ENCODE assay signal across 8 cellular contexts in the genomic region with DNA sequence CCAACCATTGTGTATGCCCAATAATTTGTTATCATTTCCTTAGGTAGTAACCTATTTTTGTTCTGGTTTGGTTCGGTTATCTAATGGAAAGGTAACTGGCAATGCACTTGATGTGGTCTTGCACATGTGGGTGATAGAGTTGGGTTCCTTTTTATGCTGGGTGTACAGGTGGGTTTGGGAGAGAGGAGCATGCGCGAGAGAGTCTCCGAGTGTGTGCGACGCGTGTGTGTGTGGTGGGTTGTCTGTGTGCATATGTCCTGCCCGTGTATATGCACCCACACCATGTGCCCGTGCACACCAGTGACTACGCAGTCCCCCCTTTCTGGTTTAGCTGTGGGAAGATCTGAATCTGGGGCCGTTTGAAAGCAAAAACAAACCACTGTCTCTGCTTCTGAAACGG.
DNase-seq lines count a peak whose midpoint lies in the region; ATAC-seq and TF ChIP-seq lines count a peak whose summit lies in the region.

No MANE protein-coding gene starts in this region.

- H3K4me3 ChIP-seq in BE2C (ENCODE audit: low read depth, low read length) (peak overlapping the region; percentile 29; the same call in 1 of the 2 replicates), gastrocnemius medialis (no peak overlapping the region), mucosa of descending colon (no peak overlapping the region)

- H3K27ac Mint-ChIP-seq in activated CD8-positive, alpha-beta memory T cell treated with anti-CD3 and anti-CD28 coated beads, Interleukin-2, amount 10 ng/mL, durations not matched to agents 7 days and 5 days, result peak overlapping the region; percentile 91
- peak overlapping the region; percentile 81 for H3K27ac Mint-ChIP-seq in mesothelial cell of epicardium

- TF ChIP-seq CTCF in BE2C (IDR thresholded peaks at IDR 0.05; ENCODE audit: low read depth, low read length) (no peak), mesothelial cell of epicardium (IDR thresholded peaks at IDR 0.05; ENCODE audit: unreplicated experiment) (no peak), gastrocnemius medialis (IDR thresholded peaks at IDR 0.05 in 4 of 5, conservative IDR thresholded peaks at IDR 0.05 in 1 of 5) (no peak), mucosa of descending colon (IDR thresholded peaks at IDR 0.05) (no peak)

- intact Hi-C loops in gastrocnemius medialis (cut with DNase I; ENCODE audit: low total_unique reads), result no loop called here
- intact Hi-C loops in mucosa of descending colon (cut with DNase I, micrococcal nuclease), result no loop called here

- in situ Hi-C loops in gastrocnemius medialis (cut with MboI; ENCODE audit: low sequenced_read_pairs in 4 of 4), result no loop called here

- CTCF ChIA-PET in activated CD8-positive, alpha-beta memory T cell treated with anti-CD3 and anti-CD28 coated beads, Interleukin-2, amount 10 ng/mL, durations not matched to agents 7 days and 5 days (lab: Charles Lee), result interaction anchor here (1.4 to 4.4 kb wide), 5 partner anchors 9 to 198 kb away, joined by 3 to 23 read pairs (median 7); partner anchors contain the start of gene TULP3

- no peaks in the 10 kb centered on the region for H3K4me1 ChIP-seq in BE2C
- H3K4me1 ChIP-seq in gastrocnemius medialis, result no peaks in the 10 kb centered on the region
- H3K4me1 ChIP-seq in mucosa of descending colon (ENCODE audit: low read depth), result peaks cover 5% of the 10 kb centered on the region

- H3K36me3 ChIP-seq in BE2C (no peaks in the 10 kb centered on the region), gastrocnemius medialis (no peaks in the 10 kb centered on the region), mucosa of descending colon (ENCODE audit: low read depth) (no peaks in the 10 kb centered on the region)

- no peak overlapping the region for H3K27ac ChIP-seq in gastrocnemius medialis
- no peak overlapping the region for H3K27ac ChIP-seq in caudate nucleus (ENCODE audit: low read depth, low read length)

- H3K27me3 ChIP-seq in BE2C, result peaks cover 57% of the 10 kb centered on the region
- peaks cover 11 to 36% (median 31%) of the 10 kb centered on the region in 3 donors for H3K27me3 ChIP-seq in gastrocnemius medialis

- peaks cover 16% of the 10 kb centered on the region for H3K27me3 Mint-ChIP-seq in activated CD8-positive, alpha-beta memory T cell treated with anti-CD3 and anti-CD28 coated beads, Interleukin-2, amount 10 ng/mL, durations not matched to agents 7 days and 5 days
- H3K27me3 Mint-ChIP-seq in mesothelial cell of epicardium (ENCODE audit: low read depth), result peaks cover 9% of the 10 kb centered on the region

- TF ChIP-seq POLR2A in gastrocnemius medialis (IDR thresholded peaks at IDR 0.05), result no peak

- no peaks in the 10 kb centered on the region for H3K9me3 ChIP-seq in BE2C
- H3K9me3 ChIP-seq in gastrocnemius medialis, result no peaks in the 10 kb centered on the region
- no peaks in the 10 kb centered on the region for H3K9me3 ChIP-seq in mucosa of descending colon

- H3K4me3 Mint-ChIP-seq in activated CD8-positive, alpha-beta memory T cell treated with anti-CD3 and anti-CD28 coated beads, Interleukin-2, amount 10 ng/mL, durations not matched to agents 7 days and 5 days, result peak overlapping the region; percentile 81
- peak overlapping the region; percentile 85 for H3K4me3 Mint-ChIP-seq in mesothelial cell of epicardium

- no peaks in the 10 kb centered on the region for H3K9me3 Mint-ChIP-seq in activated CD8-positive, alpha-beta memory T cell treated with anti-CD3 and anti-CD28 coated beads, Interleukin-2, amount 10 ng/mL, durations not matched to agents 7 days and 5 days (ENCODE audit: low read depth)
- H3K9me3 Mint-ChIP-seq in mesothelial cell of epicardium, result peaks cover 4% of the 10 kb centered on the region

- DNase-seq in BE2C (no peak), mesothelial cell of epicardium (ENCODE audit: low spot score in 2 of 2, unreplicated experiment in 2 of 2) (no peak), gastrocnemius medialis (no peak), caudate nucleus (lab: John Stamatoyannopoulos, UW) (no peak), mucosa of descending colon (no peak)
- peak; percentile 59 for DNase-seq in activated CD8-positive, alpha-beta memory T cell treated with anti-CD3 and anti-CD28 coated beads, Interleukin-2, amount 10 ng/mL, durations not matched to agents 7 days and 5 days
- no peak for DNase-seq in NK-92 treated with Interleukin-12 subunit alpha and Interleukin-12 subunit beta, amount 100 ng/mL, for 24 hours (lab: John Stamatoyannopoulos, UW)

- H3K4me1 Mint-ChIP-seq in activated CD8-positive, alpha-beta memory T cell treated with anti-CD3 and anti-CD28 coated beads, Interleukin-2, amount 10 ng/mL, durations not matched to agents 7 days and 5 days, result peaks cover 38% of the 10 kb centered on the region
- H3K4me1 Mint-ChIP-seq in mesothelial cell of epicardium, result peaks cover 20% of the 10 kb centered on the region

- ATAC-seq in HG03354 (IDR thresholded peaks at IDR 0.05; ENCODE audit: poor library complexity, severe bottlenecking, unreplicated experiment) (peak; percentile 15), gastrocnemius medialis (no peak), mucosa of descending colon (no peak)
- peak; percentile 25 for ATAC-seq in activated CD8-positive, alpha-beta memory T cell treated with anti-CD3 and anti-CD28 coated beads, Interleukin-2, amount 10 ng/mL, durations not matched to agents 7 days and 5 days

- no peaks in the 10 kb centered on the region for H3K36me3 Mint-ChIP-seq in activated CD8-positive, alpha-beta memory T cell treated with anti-CD3 and anti-CD28 coated beads, Interleukin-2, amount 10 ng/mL, durations not matched to agents 7 days and 5 days
- H3K36me3 Mint-ChIP-seq in mesothelial cell of epicardium, result no peaks in the 10 kb centered on the region

Comparison
In these comparisons a context has a peak if more than half of its experiments do, and no peak if none do; other contexts are left out.
1. ATAC-seq: peak in HG03354 (single experiment) and activated CD8-positive, alpha-beta memory T cell treated with anti-CD3 and anti-CD28 coated beads, Interleukin-2, amount 10 ng/mL, durations not matched to agents 7 days and 5 days (single experiment); none in gastrocnemius medialis (0 of 2) and mucosa of descending colon (single experiment).